Comparison of ENCODE assay signal across 1 cellular context in genomic region chr5:177367981-177368960, GRCh38.
TF ChIP-seq lines count a peak whose summit lies in the region.

No MANE protein-coding gene starts in this region.

TF ChIP-seq in WTC11, 78 proteins besides CTCF, POLR2A, EP300 and RAD21 (continued from another document):
- TF ChIP-seq FOXP4 (CRISPR knock-in tag; IDR thresholded peaks at IDR 0.05) (no peak), ZBTB43 (CRISPR knock-in tag; IDR thresholded peaks at IDR 0.05) (no peak), ATF3 (CRISPR knock-in tag; conservative IDR thresholded peaks at IDR 0.05) (no peak), EMX1 (CRISPR knock-in tag; IDR thresholded peaks at IDR 0.05) (no peak)
